In genomic region chr6:40285535-40285934, GRCh38 we compare ENCODE assay signal across 27 cellular contexts.
"Had no signal": no experiment of that assay in that cellular context is flagged by ENCODE, and none has a peak within 500 bp of the region (broad histone marks: within the 10 kb centered on the region; RNA-seq: fewer than 3 reads in every experiment).

No MANE protein-coding gene starts in this region.

- H3K27me3 ChIP-seq: upper lobe of right lung, uterus had no signal

- H3K27ac ChIP-seq: dorsolateral prefrontal cortex, esophagus muscularis mucosa, foreskin keratinocyte, heart right ventricle, left lung, neural progenitor cell, prostate gland, right atrium auricular region, suprapubic skin, transverse colon, upper lobe of right lung, uterus had no signal

- H3K9me3 Mint-ChIP-seq: nephron; neural progenitor cell; stimulated activated naive CD8-positive, alpha-beta T cell treated with anti-CD3 and anti-CD28 coated beads, Interleukin-15, amount 100 ng/mL, for 72 hours had no signal

- H3K27ac Mint-ChIP-seq: naive thymus-derived CD4-positive, alpha-beta T cell; nephron; neural progenitor cell; stimulated activated naive CD8-positive, alpha-beta T cell treated with anti-CD3 and anti-CD28 coated beads, Interleukin-15, amount 100 ng/mL, for 72 hours had no signal

- H3K4me3 ChIP-seq: dorsolateral prefrontal cortex, esophagus muscularis mucosa, heart right ventricle, left lung, neural progenitor cell, prostate gland, right atrium auricular region, smooth muscle cell, suprapubic skin, transverse colon, upper lobe of right lung, uterus had no signal

- H3K4me1 ChIP-seq: esophagus muscularis mucosa, foreskin keratinocyte, heart right ventricle, left lung, prostate gland, right atrium auricular region, transverse colon, upper lobe of right lung, uterus had no signal

- H3K4me1 Mint-ChIP-seq: nephron had no signal

- DNase-seq: dorsolateral prefrontal cortex; effector CD4-positive, alpha-beta T cell; foreskin keratinocyte; glutamatergic neuron; heart right ventricle; hippocampal formation; left cardiac atrium; left lung; midbrain; naive thymus-derived CD4-positive, alpha-beta T cell; stimulated activated CD4-positive, alpha-beta T cell treated with anti-CD3 and anti-CD28 coated beads, Interleukin-12 subunit alpha, Interleukin-12 subunit beta, amount 100 ng/mL, for 4 hours; stimulated activated CD4-positive, alpha-beta T cell treated with anti-CD3 and anti-CD28 coated beads, Interleukin-1b, Interleukin-23, amount 100 ng/mL, for 48 hours; stimulated activated CD4-positive, alpha-beta T cell treated with anti-CD3 and anti-CD28 coated beads, Interleukin-4, amount 100 ng/mL, for 1 hour; stimulated activated CD8-positive, alpha-beta memory T cell treated with anti-CD3 and anti-CD28 coated beads, Interleukin-4, amount 100 ng/mL, for 48 hours; stimulated activated naive CD8-positive, alpha-beta T cell treated with anti-CD3 and anti-CD28 coated beads, Interleukin-15, amount 100 ng/mL, for 72 hours; transverse colon; upper lobe of right lung; uterus had no signal

- H3K9me3 ChIP-seq: esophagus muscularis mucosa, heart right ventricle, left lung, prostate gland, right atrium auricular region, suprapubic skin, transverse colon, upper lobe of right lung, uterus had no signal

- H3K4me3 Mint-ChIP-seq: naive thymus-derived CD4-positive, alpha-beta T cell; nephron; neural progenitor cell; stimulated activated naive CD8-positive, alpha-beta T cell treated with anti-CD3 and anti-CD28 coated beads, Interleukin-15, amount 100 ng/mL, for 72 hours had no signal

- H3K9ac ChIP-seq: neural progenitor cell had no signal

- H3K36me3 Mint-ChIP-seq: naive thymus-derived CD4-positive, alpha-beta T cell; neural progenitor cell had no signal

- FAIRE-seq: colon, islet of Langerhans had no signal

- H3K36me3 ChIP-seq: esophagus muscularis mucosa, heart right ventricle, left lung, neural progenitor cell, prostate gland, right atrium auricular region, suprapubic skin, transverse colon, upper lobe of right lung, uterus had no signal
